Comparison of ENCODE assay signal across 8 cellular contexts in genomic region chr10:98414578-98414931, GRCh38. TPM values are rescaled to one million over a fixed set of nuclear protein-coding genes. Genes with fewer than 3 reads are reported as not detected.
DNase-seq lines count a peak whose midpoint lies in the region; ATAC-seq, FAIRE-seq and TF ChIP-seq lines count a peak whose summit lies in the region.

No MANE protein-coding gene starts in this region.

- peak overlapping the region; percentile 52; the same call in 1 of the 2 replicates for H3K27ac ChIP-seq in HEK293 (ENCODE audit: extremely low read depth, low read depth, low read length)

- TF ChIP-seq CTCF in HEK293 (tag by site-specific recombination; IDR thresholded peaks at IDR 0.05) = no peak

- POLR2A ChIA-PET in HEK293 (lab: Yijun Ruan, JAX) = interaction anchor here (0.9 to 1.4 kb wide), 2 partner anchors 9 to 311 kb away, joined by 3 to 5 read pairs; no protein-coding TSS in a partner anchor

- no peak for DNase-seq in stimulated activated effector memory CD8-positive, alpha-beta T cell treated with anti-CD3 and anti-CD28 coated beads, Interleukin-12 subunit alpha, Interleukin-12 subunit beta, amount 100 ng/mL, for 72 hours (ENCODE audit: low spot score in 2 of 2)
- DNase-seq in germinal center (ENCODE audit: low spot score) (no peak), RCC 7860 (ENCODE audit: low spot score) (no peak), cerebellum (ENCODE audit: low spot score) (no peak), Kasumi-1 (lab: John Stamatoyannopoulos, UW) (no peak)

- CTCF ChIA-PET in HEK293 (lab: Yijun Ruan, JAX) = no interaction called here

- peaks cover 6% of the 10 kb centered on the region for H3K4me1 ChIP-seq in HEK293 (ENCODE audit: control insufficient read depth, insufficient read depth, low read length)

- H3K9me3 Mint-ChIP-seq in activated naive CD8-positive, alpha-beta T cell (ENCODE audit: low read depth) = no peaks in the 10 kb centered on the region
- no peaks in the 10 kb centered on the region for H3K9me3 Mint-ChIP-seq in stimulated activated effector memory CD8-positive, alpha-beta T cell treated with anti-CD3 and anti-CD28 coated beads, Interleukin-12 subunit alpha, Interleukin-12 subunit beta, amount 100 ng/mL, for 72 hours

- peaks cover 21% of the 10 kb centered on the region for H3K4me1 Mint-ChIP-seq in activated naive CD8-positive, alpha-beta T cell (ENCODE audit: low read depth)
- peaks cover 18% of the 10 kb centered on the region for H3K4me1 Mint-ChIP-seq in stimulated activated effector memory CD8-positive, alpha-beta T cell treated with anti-CD3 and anti-CD28 coated beads, Interleukin-12 subunit alpha, Interleukin-12 subunit beta, amount 100 ng/mL, for 72 hours

- peak overlapping the region; percentile 59 for H3K4me3 ChIP-seq in HEK293 (ENCODE audit: low read depth, low read length)
- H3K4me3 ChIP-seq in iPS-11a (ENCODE audit: low read depth, low read length) = peak overlapping the region; percentile 31

- no peaks in the 10 kb centered on the region for H3K9me3 ChIP-seq in HEK293 (ENCODE audit: control insufficient read depth, insufficient read depth, low read depth, low read length)

- peak overlapping the region; percentile 90 for H3K4me3 Mint-ChIP-seq in activated naive CD8-positive, alpha-beta T cell
- H3K4me3 Mint-ChIP-seq in stimulated activated effector memory CD8-positive, alpha-beta T cell treated with anti-CD3 and anti-CD28 coated beads, Interleukin-12 subunit alpha, Interleukin-12 subunit beta, amount 100 ng/mL, for 72 hours = peak overlapping the region; percentile 84

- peak overlapping the region; percentile 86 for H3K27ac Mint-ChIP-seq in activated naive CD8-positive, alpha-beta T cell
- H3K27ac Mint-ChIP-seq in stimulated activated effector memory CD8-positive, alpha-beta T cell treated with anti-CD3 and anti-CD28 coated beads, Interleukin-12 subunit alpha, Interleukin-12 subunit beta, amount 100 ng/mL, for 72 hours = peak overlapping the region; percentile 98

- no peaks in the 10 kb centered on the region for H3K36me3 Mint-ChIP-seq in activated naive CD8-positive, alpha-beta T cell
- H3K36me3 Mint-ChIP-seq in stimulated activated effector memory CD8-positive, alpha-beta T cell treated with anti-CD3 and anti-CD28 coated beads, Interleukin-12 subunit alpha, Interleukin-12 subunit beta, amount 100 ng/mL, for 72 hours = peaks cover 13% of the 10 kb centered on the region

- peaks cover 0 to 24% of the 10 kb centered on the region in 2 experiments; a peak in 1 of 3 replicates for H3K36me3 ChIP-seq in HEK293 (ENCODE audit: control insufficient read depth in 2 of 2, insufficient read depth in 1 of 2, low read length in 2 of 2)

- no peaks in the 10 kb centered on the region for H3K27me3 Mint-ChIP-seq in activated naive CD8-positive, alpha-beta T cell

- no peak for FAIRE-seq in RCC 7860 (lab: Jason Lieb, UNC)

- ATAC-seq in stimulated activated effector memory CD8-positive, alpha-beta T cell treated with anti-CD3 and anti-CD28 coated beads, Interleukin-12 subunit alpha, Interleukin-12 subunit beta, amount 100 ng/mL, for 72 hours = peak; percentile 16

TF ChIP-seq in HEK293, 187 proteins besides CTCF, POLR2A, EP300 and RAD21:
- TF ChIP-seq ZNF768 (tag by site-specific recombination; IDR thresholded peaks at IDR 0.05) (peak; percentile 53; the same call in 1 of the 2 replicates), PRDM4 (tag by site-specific recombination; IDR thresholded peaks at IDR 0.05) (no peak)
TF ChIP-seq in HEK293: peak in this region for 1.

RNA-seq across cellular contexts. Expression of gene PYROXD2, which starts 0.4 kb away (rescaled TPM):
- 5.3 TPM for total RNA-seq in cerebellum

RNA-seq across cellular contexts. Expression of gene HPS1, which starts 32.2 kb away (rescaled TPM):
- 12.6 TPM for total RNA-seq in cerebellum
